Comparison of ENCODE assay signal across 12 cellular contexts in genomic region chr10:33237736-33238624, GRCh38.
DNase-seq lines count a peak whose midpoint lies in the region; ATAC-seq and TF ChIP-seq lines count a peak whose summit lies in the region.
"Had no signal": no experiment of that assay in that cellular context is flagged by ENCODE, and none has a peak within 500 bp of the region (broad histone marks: within the 10 kb centered on the region; RNA-seq: fewer than 3 reads in every experiment).

No MANE protein-coding gene starts in this region.

- no peaks in the 10 kb centered on the region for H3K9me3 ChIP-seq in SK-N-SH
- H3K9me3 ChIP-seq in esophagus squamous epithelium = no peaks in the 10 kb centered on the region

- peaks cover 14% of the 10 kb centered on the region for H3K4me1 Mint-ChIP-seq in GM23338
- H3K4me1 Mint-ChIP-seq: central memory CD8-positive, alpha-beta T cell; immature natural killer cell; stimulated activated naive CD8-positive, alpha-beta T cell treated with anti-CD3 and anti-CD28 coated beads, Interleukin-15, amount 100 ng/mL, for 72 hours had no signal

- H3K79me2 ChIP-seq in GM23338 (replicated peaks; ENCODE audit: insufficient read depth) = no peaks in the 10 kb centered on the region
- peaks cover 45% of the 10 kb centered on the region for H3K79me2 ChIP-seq in SK-N-SH (ENCODE audit: insufficient read depth)

- no peak for TF ChIP-seq POLR2A in esophagus squamous epithelium (IDR thresholded peaks at IDR 0.05)

- H3K36me3 Mint-ChIP-seq in GM23338 (ENCODE audit: low read depth) = no peaks in the 10 kb centered on the region
- H3K36me3 Mint-ChIP-seq: immature natural killer cell had no signal

- CTCF ChIA-PET in SK-N-SH (lab: Yijun Ruan, JAX) = interaction anchor here (0.7 to 1.8 kb wide), 3 partner anchors 18 to 45 kb away, joined by 3 to 5 read pairs (median 3); no protein-coding TSS in a partner anchor

- intact Hi-C loops in sciatic nerve (cut with DNase I) (no loop called here), esophagus squamous epithelium (cut with DNase I) (no loop called here)

- H3K27ac ChIP-seq in GM23338 (ENCODE audit: low read depth) (no peak overlapping the region), SK-N-SH (ENCODE audit: low read depth in 2 of 2, low read length in 1 of 2) (peak overlapping the region; percentile 66 to 92; a peak in 3 of 4 replicates), esophagus squamous epithelium (no peak overlapping the region)

- H3K9ac ChIP-seq in SK-N-SH = peak overlapping the region; percentile 66

- H3K36me3 ChIP-seq in GM23338 (ENCODE audit: insufficient read depth) (no peaks in the 10 kb centered on the region), SK-N-SH (replicated peaks in 1 of 2; ENCODE audit: control insufficient read depth in 1 of 2, insufficient read depth in 2 of 2, low read length in 1 of 2) (peaks cover 2 to 51% of the 10 kb centered on the region in 2 experiments), esophagus squamous epithelium (no peaks in the 10 kb centered on the region)

- H3K4me2 ChIP-seq in GM23338 = no peak overlapping the region
- H3K4me2 ChIP-seq in SK-N-SH = peak overlapping the region; percentile 68

- H3K4me3 ChIP-seq in GM23338 (no peak overlapping the region), SK-N-SH (ENCODE audit: low read depth in 2 of 2, low read length in 1 of 2) (peak overlapping the region in 1 of 2 experiments; percentile 18; a peak in 2 of 4 replicates), fibroblast of mammary gland (ENCODE audit: control insufficient read depth, low read depth, low read length) (no peak overlapping the region), esophagus squamous epithelium (no peak overlapping the region)

- TF ChIP-seq CTCF in GM23338 (conservative IDR thresholded peaks at IDR 0.05; ENCODE audit: low read depth in 2 of 2) (no peak), SK-N-SH (IDR thresholded peaks at IDR 0.05) (no peak), fibroblast of mammary gland (conservative IDR thresholded peaks at IDR 0.05; ENCODE audit: control insufficient read depth, insufficient read depth, low read depth, low read length) (no peak), esophagus squamous epithelium (IDR thresholded peaks at IDR 0.05) (no peak)

- H4K20me1 ChIP-seq in GM23338 (replicated peaks; ENCODE audit: insufficient read depth) = no peaks in the 10 kb centered on the region
- H4K20me1 ChIP-seq in SK-N-SH (ENCODE audit: insufficient read depth) = no peaks in the 10 kb centered on the region

- H3K4me1 ChIP-seq in GM23338 (ENCODE audit: insufficient read depth) = peaks cover 10% of the 10 kb centered on the region; the same call in 1 of the 2 replicates
- H3K4me1 ChIP-seq in SK-N-SH (ENCODE audit: control insufficient read depth in 1 of 2, insufficient read depth in 2 of 2, low read depth in 1 of 2, low read length in 1 of 2) = peaks cover 9 to 59% of the 10 kb centered on the region in 2 experiments
- peaks cover 0 to 22% (median 2%) of the 10 kb centered on the region in 3 donors for H3K4me1 ChIP-seq in esophagus squamous epithelium

- no peak overlapping the region for H3K4me3 Mint-ChIP-seq in GM23338
- H3K4me3 Mint-ChIP-seq: activated CD8-positive, alpha-beta T cell treated with anti-CD3 and anti-CD28 coated beads, Interleukin-2, amount 10 ng/mL, durations not matched to agents 7 days and 5 days; central memory CD8-positive, alpha-beta T cell; immature natural killer cell; stimulated activated naive CD8-positive, alpha-beta T cell treated with anti-CD3 and anti-CD28 coated beads, Interleukin-15, amount 100 ng/mL, for 72 hours had no signal

- no peaks in the 10 kb centered on the region for H3K9me3 Mint-ChIP-seq in GM23338
- H3K9me3 Mint-ChIP-seq: central memory CD8-positive, alpha-beta T cell; immature natural killer cell; stimulated activated naive CD8-positive, alpha-beta T cell treated with anti-CD3 and anti-CD28 coated beads, Interleukin-15, amount 100 ng/mL, for 72 hours had no signal

- no peaks in the 10 kb centered on the region for H3K27me3 ChIP-seq in GM23338 (ENCODE audit: insufficient read depth)
- no peaks in the 10 kb centered on the region for H3K27me3 ChIP-seq in SK-N-SH (ENCODE audit: insufficient read depth)
- no peaks in the 10 kb centered on the region for H3K27me3 ChIP-seq in esophagus squamous epithelium

- WGBS in SK-N-SH (ENCODE audit: low lambda C conversion rate) = 49% methylated on average over 8 of the region's 8 CpGs
- whole genome bisulfite sequencing in esophagus squamous epithelium, 2 donors = 83 to 88% methylated on average over 7 to 8 of the region's 8 CpGs

- peaks cover 2% of the 10 kb centered on the region for H3K27me3 Mint-ChIP-seq in GM23338 (ENCODE audit: insufficient read depth, low read depth, poor library complexity)

- H3K27ac Mint-ChIP-seq in GM23338 = peak overlapping the region; percentile 60; the same call in 1 of the 2 replicates
- H3K27ac Mint-ChIP-seq: activated CD8-positive, alpha-beta T cell treated with anti-CD3 and anti-CD28 coated beads, Interleukin-2, amount 10 ng/mL, durations not matched to agents 7 days and 5 days; immature natural killer cell; stimulated activated naive CD8-positive, alpha-beta T cell treated with anti-CD3 and anti-CD28 coated beads, Interleukin-15, amount 100 ng/mL, for 72 hours had no signal

- TF ChIP-seq RAD21 in SK-N-SH (IDR thresholded peaks at IDR 0.05; ENCODE audit: low read length) = no peak

- DNase-seq in GM23338 (ENCODE audit: low spot score) = no peak
- DNase-seq in SK-N-SH = no peak
- DNase-seq in fibroblast of mammary gland (ENCODE audit: low read depth) = peak; percentile 96
- DNase-seq in sciatic nerve (ENCODE audit: low spot score) = no peak
- no peak for DNase-seq in stimulated activated naive CD4-positive, alpha-beta T cell (lab: John Stamatoyannopoulos, UW)
- DNase-seq in esophagus squamous epithelium (lab: John Stamatoyannopoulos, UW) = no peak
- DNase-seq: activated CD8-positive, alpha-beta T cell treated with anti-CD3 and anti-CD28 coated beads, Interleukin-2, amount 10 ng/mL, durations not matched to agents 7 days and 5 days; immature natural killer cell; stimulated activated naive CD8-positive, alpha-beta T cell treated with anti-CD3 and anti-CD28 coated beads, Interleukin-15, amount 100 ng/mL, for 72 hours had no signal

- H3F3A ChIP-seq in GM23338 (replicated peaks; ENCODE audit: low read depth) (no peaks in the 10 kb centered on the region), SK-N-SH (replicated peaks; ENCODE audit: insufficient read depth) (peaks cover 39% of the 10 kb centered on the region)

- H3K9me2 ChIP-seq in GM23338 (ENCODE audit: insufficient read depth) = no peaks in the 10 kb centered on the region
- no peaks in the 10 kb centered on the region for H3K9me2 ChIP-seq in SK-N-SH

- POLR2A ChIA-PET in SK-N-SH (lab: Yijun Ruan, JAX) = no interaction called here

- ATAC-seq in GM23338 (no peak), sciatic nerve (peak; percentile 43), GM18861 (IDR thresholded peaks at IDR 0.05; ENCODE audit: unreplicated experiment) (no peak), GM19328 (IDR thresholded peaks at IDR 0.05; ENCODE audit: unreplicated experiment) (no peak)
- ATAC-seq: activated CD8-positive, alpha-beta T cell treated with anti-CD3 and anti-CD28 coated beads, Interleukin-2, amount 10 ng/mL, durations not matched to agents 7 days and 5 days; stimulated activated naive CD8-positive, alpha-beta T cell treated with anti-CD3 and anti-CD28 coated beads, Interleukin-15, amount 100 ng/mL, for 72 hours had no signal

- peak; percentile 28 to 94; a peak in 3 of 4 replicates for TF ChIP-seq EP300 in SK-N-SH (IDR thresholded peaks at IDR 0.05; ENCODE audit: borderline replicate concordance in 1 of 2, low read depth in 1 of 2, low read length in 1 of 2)

- H2AFZ ChIP-seq in GM23338 (no peak overlapping the region), SK-N-SH (ENCODE audit: low read depth) (no peak overlapping the region)

TF ChIP-seq in SK-N-SH, 30 proteins besides CTCF, POLR2A, EP300 and RAD21 (continues in another document):
- TF ChIP-seq MEF2A (IDR thresholded peaks at IDR 0.05; ENCODE audit: borderline replicate concordance, low read depth) = 0 out of 2 replicates have a peak, but pooled peaks have one; percentile 13
- TF ChIP-seq TCF12 (IDR thresholded peaks at IDR 0.05) = peak; percentile 89
- peak; percentile 82 for TF ChIP-seq PBX3 (IDR thresholded peaks at IDR 0.05)
- TF ChIP-seq TAF1 (IDR thresholded peaks at IDR 0.05; ENCODE audit: borderline replicate concordance, low read depth, low read length) = no peak
- peak; percentile 97 for TF ChIP-seq FOSL2 (IDR thresholded peaks at IDR 0.05; ENCODE audit: borderline replicate concordance, low read depth)
- TF ChIP-seq USF2 (IDR thresholded peaks at IDR 0.05; ENCODE audit: borderline replicate concordance, low read depth, low read length) = no peak

Comparison
In these comparisons a context has a peak if more than half of its experiments do, and no peak if none do; other contexts are left out.
1. H3K27ac ChIP-seq: peak in SK-N-SH (2 of 2); none in GM23338 (single experiment) and esophagus squamous epithelium (0 of 4).